In the genomic region with DNA sequence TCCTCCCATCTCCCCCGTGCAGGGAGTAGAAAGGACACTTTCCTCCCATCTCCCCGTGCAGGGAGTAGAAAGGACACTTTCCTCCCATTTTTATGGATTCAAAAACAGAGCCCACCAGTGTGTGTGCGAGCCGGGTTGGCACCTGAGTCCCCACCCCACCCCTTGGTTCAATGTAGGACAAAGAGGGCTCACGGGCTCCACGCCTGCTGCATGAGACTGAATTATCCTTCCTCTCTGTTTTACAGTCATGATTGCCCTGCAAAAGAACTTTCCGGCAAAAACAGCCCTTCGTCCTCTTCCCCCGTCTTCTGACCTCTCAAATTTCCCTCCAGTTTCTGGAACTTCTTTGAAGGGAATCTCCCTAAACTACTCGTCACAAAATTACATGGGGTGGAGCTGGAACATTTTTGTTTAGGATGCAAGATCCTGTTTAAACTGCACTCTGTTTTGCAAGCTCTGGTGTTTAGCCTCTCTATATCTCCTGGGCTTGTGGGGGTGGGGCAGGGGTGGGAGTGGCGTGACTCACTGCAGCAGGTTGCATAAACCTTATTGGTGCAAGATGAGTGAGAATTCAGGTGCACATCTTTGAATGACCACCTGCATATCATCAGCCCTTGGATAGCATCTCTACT, we compare ENCODE assay signal across 15 cellular contexts.
A peak's percentile ranks its signal among the peaks of the same experiment; 100 is the strongest.
DNase-seq lines count a peak whose midpoint lies in the region; ATAC-seq and TF ChIP-seq lines count a peak whose summit lies in the region.
"Had no signal": no experiment of that assay in that cellular context is flagged by ENCODE, and none has a peak within 500 bp of the region (broad histone marks: within the 10 kb centered on the region; RNA-seq: fewer than 3 reads in every experiment).

No MANE protein-coding gene starts in this region.

- ATAC-seq in gastroesophageal sphincter (peak; percentile 19), HG02840 (IDR thresholded peaks at IDR 0.05; ENCODE audit: low FRiP score, unreplicated experiment) (no peak), GM21786 (IDR thresholded peaks at IDR 0.05; ENCODE audit: unreplicated experiment) (no peak)
- ATAC-seq in activated T-cell treated with anti-CD3 and anti-CD28 coated beads, Interleukin-2, amount 50 U/mL, for 72 hours (replicated peaks in 1 of 2) = no peak
- ATAC-seq: activated CD8-positive, alpha-beta T cell treated with anti-CD3 and anti-CD28 coated beads for 36 hours had no signal

- H3K27ac ChIP-seq in gastroesophageal sphincter = no peak overlapping the region
- H3K27ac ChIP-seq: tibial nerve had no signal

- no peaks in the 10 kb centered on the region for H3K36me3 ChIP-seq in gastroesophageal sphincter
- H3K36me3 ChIP-seq: tibial nerve had no signal

- H3K27ac Mint-ChIP-seq in progenitor cell of endocrine pancreas = peak overlapping the region; percentile 19
- H3K27ac Mint-ChIP-seq in activated T-cell treated with anti-CD3 and anti-CD28 coated beads, Interleukin-2, amount 50 U/mL, for 72 hours = no peak overlapping the region
- H3K27ac Mint-ChIP-seq: activated CD8-positive, alpha-beta T cell treated with anti-CD3 and anti-CD28 coated beads for 36 hours; T-helper 2 cell treated with Interferon-gamma antibody and Interleukin-4, amounts not matched to agents 5 μg/mL and 100 μg/mL, for 36 hours had no signal

- H3K4me1 ChIP-seq in gastroesophageal sphincter = no peaks in the 10 kb centered on the region

- TF ChIP-seq EP300 in gastroesophageal sphincter (IDR thresholded peaks at IDR 0.05) = no peak

- TF ChIP-seq CTCF in gastroesophageal sphincter (IDR thresholded peaks at IDR 0.05) (no peak), progenitor cell of endocrine pancreas (IDR thresholded peaks at IDR 0.05; ENCODE audit: unreplicated experiment) (no peak)

- H3K4me3 Mint-ChIP-seq in progenitor cell of endocrine pancreas (ENCODE audit: low read depth) = no peak overlapping the region
- no peak overlapping the region for H3K4me3 Mint-ChIP-seq in activated T-cell treated with anti-CD3 and anti-CD28 coated beads, Interleukin-2, amount 50 U/mL, for 72 hours
- H3K4me3 Mint-ChIP-seq: activated CD8-positive, alpha-beta T cell treated with anti-CD3 and anti-CD28 coated beads for 36 hours; T-helper 2 cell treated with Interferon-gamma antibody and Interleukin-4, amounts not matched to agents 5 μg/mL and 100 μg/mL, for 36 hours had no signal

- H3K36me3 Mint-ChIP-seq in progenitor cell of endocrine pancreas (ENCODE audit: insufficient read depth) = no peaks in the 10 kb centered on the region
- H3K36me3 Mint-ChIP-seq in activated T-cell treated with anti-CD3 and anti-CD28 coated beads, Interleukin-2, amount 50 U/mL, for 72 hours (ENCODE audit: insufficient read depth in 2 of 2) = no peaks in the 10 kb centered on the region

- peaks cover 8% of the 10 kb centered on the region for H3K27me3 ChIP-seq in gastroesophageal sphincter
- H3K27me3 ChIP-seq: tibial nerve had no signal

- no peak for TF ChIP-seq POLR2A in gastroesophageal sphincter (IDR thresholded peaks at IDR 0.05)

- H3K4me3 ChIP-seq in gastroesophageal sphincter = no peak overlapping the region
- H3K4me3 ChIP-seq: tibial nerve had no signal

- no peaks in the 10 kb centered on the region for H3K9me3 ChIP-seq in gastroesophageal sphincter
- H3K9me3 ChIP-seq: tibial nerve had no signal

- peaks cover 12% of the 10 kb centered on the region for H3K4me1 Mint-ChIP-seq in progenitor cell of endocrine pancreas (ENCODE audit: low read depth)
- peaks cover under 1% of the 10 kb centered on the region for H3K4me1 Mint-ChIP-seq in activated T-cell treated with anti-CD3 and anti-CD28 coated beads, Interleukin-2, amount 50 U/mL, for 72 hours (ENCODE audit: low read depth)

- DNase-seq in CD1c-positive myeloid dendritic cell (ENCODE audit: extremely low spot score) = peak; percentile 67
- peak; percentile 31 for DNase-seq in amniotic epithelial cell (ENCODE audit: low read depth)
- DNase-seq in progenitor cell of endocrine pancreas (ENCODE audit: low spot score, unreplicated experiment) = no peak
- no peak for DNase-seq in HUDEP-2 (lab: John Stamatoyannopoulos, UW; ENCODE audit: unreplicated experiment in 76 of 76)
- DNase-seq in activated T-cell treated with anti-CD3 and anti-CD28 coated beads, Interleukin-2, amount 50 U/mL, for 72 hours = no peak
- DNase-seq: ACHN; activated CD8-positive, alpha-beta T cell treated with anti-CD3 and anti-CD28 coated beads for 36 hours; foreskin fibroblast; NCI-H1105 treated with DMSO at 0.1 percent for 48 hours; stimulated activated CD4-positive, alpha-beta T cell treated with anti-CD3 and anti-CD28 coated beads, Interleukin-12 subunit alpha, Interleukin-12 subunit beta, amount 100 ng/mL, for 4 hours had no signal

- WGBS in gastroesophageal sphincter (ENCODE audit: low coverage in 1 of 2), 2 donors = 44 to 58% methylated on average over 6 to 8 of the region's 11 CpGs

- peaks cover 11% of the 10 kb centered on the region for H3K27me3 Mint-ChIP-seq in progenitor cell of endocrine pancreas
- H3K27me3 Mint-ChIP-seq in activated T-cell treated with anti-CD3 and anti-CD28 coated beads, Interleukin-2, amount 50 U/mL, for 72 hours (ENCODE audit: low read depth) = peaks cover 7% of the 10 kb centered on the region
- H3K27me3 Mint-ChIP-seq: activated CD8-positive, alpha-beta T cell treated with anti-CD3 and anti-CD28 coated beads for 36 hours had no signal

- H3K9me3 Mint-ChIP-seq in progenitor cell of endocrine pancreas (ENCODE audit: low read depth) = no peaks in the 10 kb centered on the region
- H3K9me3 Mint-ChIP-seq in activated T-cell treated with anti-CD3 and anti-CD28 coated beads, Interleukin-2, amount 50 U/mL, for 72 hours = no peaks in the 10 kb centered on the region
- H3K9me3 Mint-ChIP-seq: activated CD8-positive, alpha-beta T cell treated with anti-CD3 and anti-CD28 coated beads for 36 hours; T-helper 2 cell treated with Interferon-gamma antibody and Interleukin-4, amounts not matched to agents 5 μg/mL and 100 μg/mL, for 36 hours had no signal

Comparison
In these comparisons a context has a peak if more than half of its experiments do, and no peak if none do; other contexts are left out.
1. DNase-seq: peak in CD1c-positive myeloid dendritic cell (single experiment) and amniotic epithelial cell (single experiment); none in progenitor cell of endocrine pancreas (single experiment), HUDEP-2 (0 of 76) and activated T-cell treated with anti-CD3 and anti-CD28 coated beads, Interleukin-2, amount 50 U/mL, for 72 hours (0 of 2).